11 cellular contexts compared by ENCODE assay signal in the genomic region with DNA sequence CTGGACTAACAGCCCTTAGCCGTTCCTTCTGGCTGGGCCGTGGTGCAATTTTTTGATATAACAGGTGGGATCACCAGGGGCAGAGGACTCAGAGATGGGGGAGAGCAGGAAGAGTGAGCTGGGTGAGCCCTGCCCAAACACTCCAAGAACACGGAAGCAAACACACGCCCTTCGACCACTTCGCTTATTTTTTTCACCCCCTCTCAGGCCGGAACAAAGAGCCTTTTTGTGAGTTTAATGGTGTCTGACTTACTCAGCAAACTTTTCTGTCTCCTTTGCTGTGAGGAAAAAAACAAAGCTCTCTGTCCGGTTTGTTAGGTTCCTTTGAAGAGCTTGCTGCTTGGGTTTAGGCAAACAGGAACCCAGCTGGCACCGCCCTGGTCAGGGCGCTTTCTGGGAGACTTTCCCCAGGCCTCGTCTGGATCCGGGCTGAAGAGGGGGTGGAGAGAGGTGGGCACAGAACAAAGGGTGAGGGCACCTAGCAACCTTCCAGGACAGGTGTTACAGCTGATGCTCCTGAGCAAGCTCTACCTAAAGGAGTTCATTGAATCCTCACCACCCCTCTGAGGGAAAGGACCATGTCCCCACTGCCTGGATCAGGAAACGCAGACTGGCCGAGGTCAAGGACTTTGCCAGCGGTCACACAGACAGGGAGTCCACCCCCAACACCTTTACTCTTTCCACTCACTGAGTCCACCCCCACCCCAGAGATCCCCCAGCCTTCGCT. TPM values are rescaled to one million over a fixed set of nuclear protein-coding genes. Genes with fewer than 3 reads are reported as not detected.
A peak's percentile ranks its signal among the peaks of the same experiment; 100 is the strongest.
DNase-seq lines count a peak whose midpoint lies in the region; ATAC-seq, FAIRE-seq and TF ChIP-seq lines count a peak whose summit lies in the region.
"Had no signal": no experiment of that assay in that cellular context is flagged by ENCODE, and none has a peak within 500 bp of the region (broad histone marks: within the 10 kb centered on the region; RNA-seq: fewer than 3 reads in every experiment).

No MANE protein-coding gene starts in this region.

- H2AFZ ChIP-seq in SK-N-SH (ENCODE audit: low read depth), result peak overlapping the region; percentile 71; the same call in 1 of the 2 replicates

- H3K79me2 ChIP-seq in SK-N-SH (ENCODE audit: insufficient read depth), result no peaks in the 10 kb centered on the region

- FAIRE-seq in bronchial epithelial cell (lab: Jason Lieb, UNC), result no peak
- FAIRE-seq: colon had no signal

- H3K9me2 ChIP-seq in SK-N-SH, result no peaks in the 10 kb centered on the region

- H3K36me3 ChIP-seq in SK-N-SH (replicated peaks in 1 of 2; ENCODE audit: control insufficient read depth in 1 of 2, insufficient read depth in 2 of 2, low read length in 1 of 2), result no peaks in the 10 kb centered on the region
- H3K36me3 ChIP-seq in bronchial epithelial cell (ENCODE audit: control insufficient read depth, insufficient read depth, low read length), result no peaks in the 10 kb centered on the region
- H3K36me3 ChIP-seq in lung (ENCODE audit: control insufficient read depth in 2 of 2, insufficient read depth in 2 of 2, low read length in 2 of 2), result no peaks in the 10 kb centered on the region
- no peaks in the 10 kb centered on the region for H3K36me3 ChIP-seq in vagina

- intact Hi-C loops in vagina (cut with DNase I), result no loop called here

- peak overlapping the region; percentile 40; the same call in 1 of the 2 replicates for H3K4me2 ChIP-seq in SK-N-SH

- H3K9me3 ChIP-seq in SK-N-SH (no peaks in the 10 kb centered on the region), lung (ENCODE audit: control insufficient read depth in 2 of 2, insufficient read depth in 1 of 2, low read length in 1 of 2) (no peaks in the 10 kb centered on the region), vagina (no peaks in the 10 kb centered on the region)

- H3K4me3 ChIP-seq in SK-N-SH (ENCODE audit: low read depth in 2 of 2, low read length in 1 of 2) (no peak overlapping the region), bronchial epithelial cell (ENCODE audit: low read depth, low read length) (peak overlapping the region; percentile 11), lung (no peak overlapping the region), vagina (peak overlapping the region; percentile 21 to 27)

- TF ChIP-seq RAD21 in SK-N-SH (IDR thresholded peaks at IDR 0.05; ENCODE audit: low read length), result no peak

- DNase-seq in SK-N-SH (no peak), bronchial epithelial cell (ENCODE audit: low read depth) (peak; percentile 82), lung (ENCODE audit: low spot score) (peak; percentile 71), vagina (ENCODE audit: extremely low spot score in 2 of 2) (no peak), GM10266 (ENCODE audit: extremely low spot score) (no peak)
- no peak for DNase-seq in activated naive CD4-positive, alpha-beta T cell treated with Interleukin-2 at 50 U/mL for 16 hours
- DNase-seq: H9 had no signal

- POLR2A ChIA-PET in SK-N-SH (lab: Yijun Ruan, JAX), result no interaction called here

- no peak for TF ChIP-seq POLR2A in vagina (IDR thresholded peaks at IDR 0.05)

- CTCF ChIA-PET in SK-N-SH (lab: Yijun Ruan, JAX), result interaction anchor here (0.8 to 1.1 kb wide), 2 partner anchors 48 to 75 kb away, joined by 3 to 4 read pairs; no protein-coding TSS in a partner anchor

- peak overlapping the region in 1 of 2 experiments; percentile 68; a peak in 2 of 4 replicates for H3K27ac ChIP-seq in SK-N-SH (ENCODE audit: low read depth in 2 of 2, low read length in 1 of 2)
- H3K27ac ChIP-seq in lung (ENCODE audit: low read depth in 1 of 2, low read length in 1 of 2), result peak overlapping the region in 1 of 2 donors; percentile 93
- H3K27ac ChIP-seq in vagina, result peak overlapping the region; percentile 86

- H4K20me1 ChIP-seq in SK-N-SH (ENCODE audit: insufficient read depth), result no peaks in the 10 kb centered on the region

- no peak; the same call in 2 of the 3 replicates for ATAC-seq in SK-N-SH treated with all-trans-retinoic acid at 6 μM for 48 hours
- peak; percentile 35 for ATAC-seq in lung (ENCODE audit: insufficient read depth, low FRiP score)
- ATAC-seq in GM18909 (IDR thresholded peaks at IDR 0.05; ENCODE audit: poor library complexity, unreplicated experiment), result no peak

- WGBS in SK-N-SH (ENCODE audit: low lambda C conversion rate), result 77% methylated on average over 14 of the region's 16 CpGs
- 24 to 34% methylated on average over 16 of the region's 16 CpGs for WGBS in lung, 2 donors

- peaks cover 4% of the 10 kb centered on the region for H3F3A ChIP-seq in SK-N-SH (replicated peaks; ENCODE audit: insufficient read depth)

- no peak overlapping the region for H3K9ac ChIP-seq in SK-N-SH

- peaks cover 15 to 20% of the 10 kb centered on the region in 2 experiments; a peak in 2 of 4 replicates for H3K4me1 ChIP-seq in SK-N-SH (ENCODE audit: control insufficient read depth in 1 of 2, insufficient read depth in 2 of 2, low read depth in 1 of 2, low read length in 1 of 2)
- H3K4me1 ChIP-seq in lung (ENCODE audit: control insufficient read depth in 2 of 2, insufficient read depth in 2 of 2, low read length in 2 of 2), result peaks cover 0 to 30% of the 10 kb centered on the region in 2 donors
- H3K4me1 ChIP-seq in vagina, result peaks cover 47% of the 10 kb centered on the region

- no peaks in the 10 kb centered on the region for H3K27me3 ChIP-seq in SK-N-SH (ENCODE audit: insufficient read depth)
- H3K27me3 ChIP-seq in bronchial epithelial cell (ENCODE audit: control insufficient read depth, insufficient read depth, low read length), result no peaks in the 10 kb centered on the region
- no peaks in the 10 kb centered on the region for H3K27me3 ChIP-seq in lung (ENCODE audit: control insufficient read depth, insufficient read depth)
- H3K27me3 ChIP-seq in vagina, result no peaks in the 10 kb centered on the region

- no peak for TF ChIP-seq CTCF in SK-N-SH (IDR thresholded peaks at IDR 0.05)
- no peak for TF ChIP-seq CTCF in bronchial epithelial cell (IDR thresholded peaks at IDR 0.05; ENCODE audit: insufficient read depth, low read length, severe bottlenecking)
- TF ChIP-seq CTCF in lung (IDR thresholded peaks at IDR 0.05; ENCODE audit: control extremely low read depth, extremely low read depth), result no peak
- TF ChIP-seq CTCF in vagina (IDR thresholded peaks at IDR 0.05), result no peak
- TF ChIP-seq CTCF in GM10266 (IDR thresholded peaks at IDR 0.05; ENCODE audit: control insufficient read depth, insufficient read depth, low read depth, missing control alignments), result no peak

- no peak for TF ChIP-seq EP300 in SK-N-SH (IDR thresholded peaks at IDR 0.05; ENCODE audit: borderline replicate concordance in 1 of 2, low read depth in 1 of 2, low read length in 1 of 2)

TF ChIP-seq in SK-N-SH, 30 proteins besides CTCF, POLR2A, EP300 and RAD21 (continues in another document):
- TF ChIP-seq NRF1 (IDR thresholded peaks at IDR 0.05; ENCODE audit: low read depth, low read length), result no peak
- no peak for TF ChIP-seq FOXJ3 (CRISPR knock-in tag; IDR thresholded peaks at IDR 0.05)
- TF ChIP-seq, protein P1, sequence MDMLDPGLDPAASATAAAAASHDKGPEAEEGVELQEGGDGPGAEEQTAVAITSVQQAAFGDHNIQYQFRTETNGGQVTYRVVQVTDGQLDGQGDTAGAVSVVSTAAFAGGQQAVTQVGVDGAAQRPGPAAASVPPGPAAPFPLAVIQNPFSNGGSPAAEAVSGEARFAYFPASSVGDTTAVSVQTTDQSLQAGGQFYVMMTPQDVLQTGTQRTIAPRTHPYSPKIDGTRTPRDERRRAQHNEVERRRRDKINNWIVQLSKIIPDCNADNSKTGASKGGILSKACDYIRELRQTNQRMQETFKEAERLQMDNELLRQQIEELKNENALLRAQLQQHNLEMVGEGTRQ (IDR thresholded peaks at IDR 0.05; ENCODE audit: borderline replicate concordance, low read depth, low read length), result no peak
- TF ChIP-seq USF1 (IDR thresholded peaks at IDR 0.05; ENCODE audit: borderline replicate concordance, low read depth), result no peak
- no peak for TF ChIP-seq FOSL2 (IDR thresholded peaks at IDR 0.05; ENCODE audit: borderline replicate concordance, low read depth)

TF ChIP-seq in SK-N-SH treated with all-trans-retinoic acid at 6 μM for 48 hours, 23 proteins besides CTCF, POLR2A, EP300 and RAD21 (continues in another document):
- no peak for TF ChIP-seq ZC3H10 (CRISPR knock-in tag; IDR thresholded peaks at IDR 0.05)
- TF ChIP-seq GLIS3 (CRISPR knock-in tag; IDR thresholded peaks at IDR 0.05), result no peak
- no peak for TF ChIP-seq ZNF70 (CRISPR knock-in tag; IDR thresholded peaks at IDR 0.05)
- no peak for TF ChIP-seq TSHZ2 (CRISPR knock-in tag; IDR thresholded peaks at IDR 0.05)
- no peak for TF ChIP-seq ZNF565 (CRISPR knock-in tag; conservative IDR thresholded peaks at IDR 0.05; ENCODE audit: low read depth)
- no peak for TF ChIP-seq RARB (CRISPR knock-in tag; IDR thresholded peaks at IDR 0.05)

RNA-seq across cellular contexts. Expression of gene CALML3, which starts 23.3 kb away (rescaled TPM):
- polyA plus RNA-seq in SK-N-SH (2012; rRNA removed) (not detected in 2 replicates), lung (under 1 TPM; 0.02 to 0.04 TPM)
- not detected in 2 replicates for polyA plus RNA-seq in SK-N-SH (2012; cell fraction: cytosol; rRNA removed)
- polyA plus RNA-seq in SK-N-SH (2012; cell fraction: nucleus; rRNA removed), result not detected in 2 replicates
- total RNA-seq in bronchial epithelial cell (0.53 and 1.0 TPM in 2 replicates), lung (under 1 TPM in 1 of 2 donors, not detected in 1; 0.11 TPM), vagina (50.6 TPM)
- total RNA-seq: H9 had no signal
- polyA plus RNA-seq: BJ had no signal

RNA-seq across cellular contexts. Expression of gene CALML5, which starts 48.7 kb away (rescaled TPM):
- polyA plus RNA-seq in SK-N-SH (2012; rRNA removed) (not detected in 2 replicates), lung (not detected)
- not detected in 2 replicates for polyA plus RNA-seq in SK-N-SH (2012; cell fraction: cytosol; rRNA removed)
- polyA plus RNA-seq in SK-N-SH (2012; cell fraction: nucleus; rRNA removed), result not detected in 2 replicates
- total RNA-seq in bronchial epithelial cell (0.79 and 4.4 TPM in 2 replicates), lung (not detected), vagina (102 TPM)
- total RNA-seq: H9 had no signal
- polyA plus RNA-seq: BJ had no signal

Comparison
In these comparisons a context has a peak if more than half of its experiments do, and no peak if none do; other contexts are left out.
1. DNase-seq: peak in bronchial epithelial cell (single experiment) and lung (single experiment); none in SK-N-SH (single experiment), vagina (0 of 2), activated naive CD4-positive, alpha-beta T cell treated with Interleukin-2 at 50 U/mL for 16 hours (single experiment) and GM10266 (single experiment).
2. H3K4me3 ChIP-seq: peak in bronchial epithelial cell (single experiment) and vagina (2 of 2); none in SK-N-SH (0 of 2) and lung (single experiment).
3. RNA of gene CALML3, which starts 23.3 kb away (total RNA-seq): 50.6 TPM in vagina (single experiment); 0.53 to 1.0 TPM in bronchial epithelial cell and 0.11 TPM in lung; every median in the first group is over 10 times any median in the second.
4. RNA of gene CALML5, which starts 48.7 kb away (total RNA-seq): 102 TPM in vagina (single experiment); 0.79 to 4.4 TPM in bronchial epithelial cell and not detected in lung; every median in the first group is over 10 times any median in the second.